23 cellular contexts compared by ENCODE assay signal in genomic region chr21:36045993-36046392, GRCh38. TPM values are rescaled to one million over a fixed set of nuclear protein-coding genes. Genes with fewer than 3 reads are reported as not detected.
A peak's percentile ranks its signal among the peaks of the same experiment; 100 is the strongest.
DNase-seq lines count a peak whose midpoint lies in the region; ATAC-seq, FAIRE-seq and TF ChIP-seq lines count a peak whose summit lies in the region.
"Had no signal": no experiment of that assay in that cellular context is flagged by ENCODE, and none has a peak within 500 bp of the region (broad histone marks: within the 10 kb centered on the region; RNA-seq: fewer than 3 reads in every experiment).

No MANE protein-coding gene starts in this region.

- H3K4me1 ChIP-seq in BLaER1 (0 out of 2 replicates have a peak, but pooled peaks cover 8% of the 10 kb centered on the region), PC-3 (ENCODE audit: insufficient read depth, low read length) (0 out of 2 replicates have a peak, but pooled peaks cover 7% of the 10 kb centered on the region), kidney (ENCODE audit: control insufficient read depth in 1 of 2, insufficient read depth in 1 of 2, low read depth in 1 of 2, low read length in 2 of 2) (no peaks in the 10 kb centered on the region)
- H3K4me1 ChIP-seq: A549 had no signal

- 0 out of 2 replicates have a peak overlapping the region, but pooled peaks have one; percentile 35 for H3K9ac ChIP-seq in BLaER1
- no peak overlapping the region for H3K9ac ChIP-seq in PC-3 (ENCODE audit: low read length)
- H3K9ac ChIP-seq in kidney (ENCODE audit: low read length in 2 of 2) = no peak overlapping the region

- no peaks in the 10 kb centered on the region for H3K27me3 ChIP-seq in BLaER1
- no peaks in the 10 kb centered on the region for H3K27me3 ChIP-seq in PC-3 (ENCODE audit: low read length)

- intact Hi-C loops in PC-3 (cut with micrococcal nuclease) = no loop called here
- intact Hi-C loops in kidney (cut with DNase I) = no loop called here

- ATAC-seq in PC-3 = peak; percentile 77
- ATAC-seq in activated CD4-positive, CD25-positive, alpha-beta regulatory T cell treated with anti-CD3 and anti-CD28 coated beads, Interleukin-2, amount 50 U/mL, for 24 hours = no peak
- ATAC-seq: A549, GM23338, HCT116 had no signal

- H3K9me2 ChIP-seq in PC-3 (replicated peaks; ENCODE audit: low read length) = no peaks in the 10 kb centered on the region

- H2AFZ ChIP-seq in PC-3 (ENCODE audit: low read length) = no peak overlapping the region
- H2AFZ ChIP-seq: GM23338 had no signal

- CTCF ChIA-PET in PC-3 (lab: Charles Lee) = no interaction called here

- DNase-seq in PC-3 (peak; percentile 33), choroid plexus epithelial cell (ENCODE audit: low read depth) (peak; percentile 13), iris pigment epithelial cell (ENCODE audit: low read depth) (peak; percentile 44), kidney (no peak), HT-29 (ENCODE audit: low spot score) (no peak), NCI-H1092 (lab: John Stamatoyannopoulos, UW) (no peak)
- DNase-seq: 8988T; ACHN; Calu3; CD4-positive, alpha-beta memory T cell; COR-L47; DMS53; DMS79 treated with DMSO at 0.1 percent for 48 hours; GF-D8; H9 had no signal

- H3K79me2 ChIP-seq in PC-3 (ENCODE audit: low read length) = no peaks in the 10 kb centered on the region

- BruUV-seq in PC-3 (replicated peaks; lab: Mats Ljungman, UMichigan) = no TSS peak

- H3K27ac ChIP-seq in BLaER1 = no peak overlapping the region
- no peak overlapping the region for H3K27ac ChIP-seq in PC-3 (ENCODE audit: low read length)
- no peak overlapping the region for H3K27ac ChIP-seq in kidney (ENCODE audit: low read depth in 2 of 2, low read length in 2 of 2)
- H3K27ac ChIP-seq: A549, C4-2B had no signal

- H4K20me1 ChIP-seq in BLaER1 = peaks cover 13% of the 10 kb centered on the region; the same call in 1 of the 2 replicates
- H4K20me1 ChIP-seq in PC-3 (ENCODE audit: low read length) = no peaks in the 10 kb centered on the region

- no peaks in the 10 kb centered on the region for H3F3A ChIP-seq in PC-3 (ENCODE audit: low read length, unreplicated experiment)

- H3K4me2 ChIP-seq in BLaER1 (peak overlapping the region; percentile 13), PC-3 (ENCODE audit: low read length) (no peak overlapping the region)
- H3K4me2 ChIP-seq: A549, GM23338 had no signal

- H3K36me3 ChIP-seq in BLaER1 = peaks cover 95% of the 10 kb centered on the region
- peaks cover 56% of the 10 kb centered on the region for H3K36me3 ChIP-seq in PC-3 (ENCODE audit: low read depth, low read length)
- peaks cover 40 to 44% of the 10 kb centered on the region in 2 donors for H3K36me3 ChIP-seq in kidney (ENCODE audit: control insufficient read depth in 1 of 2, insufficient read depth in 2 of 2, low read length in 2 of 2)

- H3K4me3 ChIP-seq in BLaER1 (no peak overlapping the region), PC-3 (ENCODE audit: low read length) (no peak overlapping the region), choroid plexus epithelial cell (ENCODE audit: low read depth, low read length) (no peak overlapping the region), kidney (ENCODE audit: low read length in 2 of 2) (no peak overlapping the region)
- H3K4me3 ChIP-seq: A549, GM23338 had no signal

- FAIRE-seq in kidney (lab: Jason Lieb, UNC) = no peak
- FAIRE-seq: A549, GM12891, GM18507 had no signal

- POLR2A ChIA-PET in PC-3 (lab: Charles Lee; ENCODE audit: unreplicated experiment) = no interaction called here

- TF ChIP-seq CTCF in PC-3 (conservative IDR thresholded peaks at IDR 0.05; ENCODE audit: low read depth, low read length) = no peak
- no peak for TF ChIP-seq CTCF in choroid plexus epithelial cell (conservative IDR thresholded peaks at IDR 0.05; ENCODE audit: low read depth, low read length)
- no peak for TF ChIP-seq CTCF in kidney (IDR thresholded peaks at IDR 0.05; ENCODE audit: borderline replicate concordance, extremely low read depth, insufficient read depth)

- no peaks in the 10 kb centered on the region for H3K9me3 ChIP-seq in BLaER1
- no peaks in the 10 kb centered on the region for H3K9me3 ChIP-seq in PC-3 (ENCODE audit: low read length)
- no peaks in the 10 kb centered on the region for H3K9me3 ChIP-seq in kidney (ENCODE audit: control insufficient read depth in 1 of 2, low read length in 2 of 2)
- H3K9me3 ChIP-seq: A549 had no signal

RNA-seq across cellular contexts. Expression of gene SETD4, which starts 14.3 kb away (rescaled TPM):
- total RNA-seq in PC-3 (2014; rRNA removed) (12.5 and 17.0 TPM in 2 replicates), kidney (22.5 TPM)
- 14.2 TPM for polyA plus RNA-seq in kidney (ENCODE audit: insufficient read depth, low read depth, low replicate concordance)
- 4.4 and 7.3 TPM in 2 replicates for total RNA-seq in HT-29 (2014; rRNA removed; shearing (Covaris generic))

RNA-seq across cellular contexts. Expression of gene CBR1, which starts 23.8 kb away (rescaled TPM):
- 297 and 343 TPM in 2 replicates for total RNA-seq in PC-3 (2014; rRNA removed)
- total RNA-seq in kidney = 94.3 TPM
- 379 TPM for polyA plus RNA-seq in kidney (ENCODE audit: insufficient read depth, low read depth, low replicate concordance)
- total RNA-seq in HT-29 (2014; rRNA removed; shearing (Covaris generic)) = 224 and 271 TPM in 2 replicates

Comparison
In these comparisons a context has a peak if more than half of its experiments do, and no peak if none do; other contexts are left out.
1. DNase-seq: peak in PC-3 (single experiment), choroid plexus epithelial cell (single experiment) and iris pigment epithelial cell (single experiment); none in kidney (single experiment), HT-29 (single experiment) and NCI-H1092 (single experiment).